1 cellular context compared by ENCODE assay signal in genomic region chr10:101559596-101560292, GRCh38.
TF ChIP-seq lines count a peak whose summit lies in the region.

No MANE protein-coding gene starts in this region.

TF ChIP-seq in H1, 55 proteins besides CTCF, POLR2A, EP300 and RAD21:
- 0 out of 2 replicates have a peak, but pooled peaks have one; percentile 15 for TF ChIP-seq USF2 (IDR thresholded peaks at IDR 0.05; ENCODE audit: low read length)
- no peak for TF ChIP-seq PHF8 (conservative IDR thresholded peaks at IDR 0.05; ENCODE audit: low read depth, low read length)
